ENCODE assay signal across 19 cellular contexts in genomic region chr2:25517701-25518100, GRCh38.
"Had no signal": no experiment of that assay in that cellular context is flagged by ENCODE, and none has a peak within 500 bp of the region (broad histone marks: within the 10 kb centered on the region; RNA-seq: fewer than 3 reads in every experiment).

No MANE protein-coding gene starts in this region.

- H3K4me1 ChIP-seq: parathyroid adenoma, testis, upper lobe of right lung had no signal

- H3K9me3 ChIP-seq: esophagus muscularis mucosa, mucosa of descending colon, sigmoid colon, testis, upper lobe of right lung had no signal

- H3K36me3 ChIP-seq: esophagus muscularis mucosa, sigmoid colon, upper lobe of right lung had no signal

- H3K27me3 ChIP-seq: esophagus muscularis mucosa, hepatocyte, sigmoid colon, testis, upper lobe of right lung had no signal

- H3K27ac ChIP-seq: esophagus muscularis mucosa, hepatocyte, parathyroid adenoma, testis, upper lobe of right lung, VCaP had no signal

- H3K4me3 ChIP-seq: esophagus muscularis mucosa, hepatocyte, mucosa of descending colon, testis, upper lobe of right lung had no signal

- DNase-seq: activated CD4-positive, alpha-beta T cell treated with anti-CD3 and anti-CD28 coated beads for 1 hour; activated effector memory CD4-positive, alpha-beta T cell treated with anti-CD3 and anti-CD28 coated beads, Interleukin-2, amount 50 U/mL, for 16 hours; activated naive CD4-positive, alpha-beta T cell treated with anti-CD3 and anti-CD28 coated beads, Interleukin-2, amount 50 U/mL, for 16 hours; activated T-cell treated with anti-CD3 and anti-CD28 coated beads, Interleukin-2, amount 50 U/mL, for 72 hours; effector memory CD4-positive, alpha-beta T cell; mesenchymal stem cell; mucosa of descending colon; naive B cell; sigmoid colon; stimulated activated CD4-positive, alpha-beta T cell treated with anti-CD3 and anti-CD28 coated beads, Interleukin-4, amount 100 ng/mL, for 24 hours; T-helper 2 cell; testis; upper lobe of right lung had no signal

- H3K27ac Mint-ChIP-seq: activated T-cell treated with anti-CD3 and anti-CD28 coated beads, Interleukin-2, amount 50 U/mL, for 72 hours; dendritic cell treated with granulocyte-macrophage colony-stimulating factor and Interleukin-4, amounts not matched to agents 40 ng/mL and 50 ng/mL, for 4 days; stimulated activated memory B cell treated with anti-CD40 and anti-IgM and Interleukin-4, amounts not matched to agents 10 μg/mL and 1 μg/mL and 100 μg/mL, for 72 hours had no signal

- H3K27me3 Mint-ChIP-seq: dendritic cell treated with granulocyte-macrophage colony-stimulating factor and Interleukin-4, amounts not matched to agents 40 ng/mL and 50 ng/mL, for 4 days; naive B cell; stimulated activated memory B cell treated with anti-CD40 and anti-IgM and Interleukin-4, amounts not matched to agents 10 μg/mL and 1 μg/mL and 100 μg/mL, for 72 hours had no signal

- H3K36me3 Mint-ChIP-seq: naive B cell; stimulated activated memory B cell treated with anti-CD40 and anti-IgM and Interleukin-4, amounts not matched to agents 10 μg/mL and 1 μg/mL and 100 μg/mL, for 72 hours had no signal

- ATAC-seq: activated T-cell treated with anti-CD3 and anti-CD28 coated beads, Interleukin-2, amount 50 U/mL, for 72 hours; mucosa of descending colon; stimulated activated memory B cell treated with anti-CD40 and anti-IgM and Interleukin-4, amounts not matched to agents 10 μg/mL and 1 μg/mL and 100 μg/mL, for 72 hours; upper lobe of right lung had no signal

- H3K9me3 Mint-ChIP-seq: activated T-cell treated with anti-CD3 and anti-CD28 coated beads, Interleukin-2, amount 50 U/mL, for 72 hours; dendritic cell treated with granulocyte-macrophage colony-stimulating factor and Interleukin-4, amounts not matched to agents 40 ng/mL and 50 ng/mL, for 4 days; naive B cell; stimulated activated memory B cell treated with anti-CD40 and anti-IgM and Interleukin-4, amounts not matched to agents 10 μg/mL and 1 μg/mL and 100 μg/mL, for 72 hours had no signal

- H3K4me3 Mint-ChIP-seq: activated T-cell treated with anti-CD3 and anti-CD28 coated beads, Interleukin-2, amount 50 U/mL, for 72 hours; dendritic cell treated with granulocyte-macrophage colony-stimulating factor and Interleukin-4, amounts not matched to agents 40 ng/mL and 50 ng/mL, for 4 days; naive B cell; stimulated activated memory B cell treated with anti-CD40 and anti-IgM and Interleukin-4, amounts not matched to agents 10 μg/mL and 1 μg/mL and 100 μg/mL, for 72 hours had no signal
